ENCODE assay signal across 8 cellular contexts in genomic region chr2:218282173-218282991, GRCh38. TPM values are rescaled to one million over a fixed set of nuclear protein-coding genes. Genes with fewer than 3 reads are reported as not detected.
A peak's percentile ranks its signal among the peaks of the same experiment; 100 is the strongest.
DNase-seq lines count a peak whose midpoint lies in the region; ATAC-seq and TF ChIP-seq lines count a peak whose summit lies in the region.

No MANE protein-coding gene starts in this region.

- H3K9ac ChIP-seq in BLaER1 treated with 17β-estradiol and CSF1 and Interleukin-3, amounts not matched to agents 10 nM and 100 nM, result peak overlapping the region; percentile 26 to 76 (median 62); a peak in 21 of 22 replicates

- peak overlapping the region; percentile 38 to 99 (median 59) for H3K4me2 ChIP-seq in BLaER1 treated with 17β-estradiol and CSF1 and Interleukin-3, amounts not matched to agents 10 nM and 100 nM

- no peaks in the 10 kb centered on the region for H3K9me3 ChIP-seq in BLaER1 treated with 17β-estradiol and CSF1 and Interleukin-3, amounts not matched to agents 10 nM and 100 nM (replicated peaks in 1 of 11)
- no peaks in the 10 kb centered on the region for H3K9me3 ChIP-seq in esophagus squamous epithelium

- H3K4me1 ChIP-seq in BLaER1 treated with 17β-estradiol and CSF1 and Interleukin-3, amounts not matched to agents 10 nM and 100 nM, result peaks cover 49 to 78% (median 56%) of the 10 kb centered on the region in 10 experiments
- peaks cover 60 to 99% (median 66%) of the 10 kb centered on the region in 3 donors for H3K4me1 ChIP-seq in esophagus squamous epithelium

- peaks cover 11 to 87% (median 40%) of the 10 kb centered on the region in 11 experiments; a peak in 21 of 22 replicates for H3K36me3 ChIP-seq in BLaER1 treated with 17β-estradiol and CSF1 and Interleukin-3, amounts not matched to agents 10 nM and 100 nM
- H3K36me3 ChIP-seq in esophagus squamous epithelium, result peaks cover 41 to 60% (median 44%) of the 10 kb centered on the region in 3 donors

- peaks cover 0 to 100% (median 4%) of the 10 kb centered on the region in 11 experiments; a peak in 8 of 22 replicates for H4K20me1 ChIP-seq in BLaER1 treated with 17β-estradiol and CSF1 and Interleukin-3, amounts not matched to agents 10 nM and 100 nM

- H3K27ac ChIP-seq in BLaER1 treated with 17β-estradiol and CSF1 and Interleukin-3, amounts not matched to agents 10 nM and 100 nM, result peak overlapping the region; percentile 48 to 76 (median 70)
- H3K27ac ChIP-seq in RWPE1, result peak overlapping the region; percentile 99
- H3K27ac ChIP-seq in esophagus squamous epithelium, result peak overlapping the region; percentile 94 to 98 (median 98)

- H3K4me3 ChIP-seq in BLaER1 treated with 17β-estradiol and CSF1 and Interleukin-3, amounts not matched to agents 10 nM and 100 nM, result no peak overlapping the region; a peak in 1 of 20 replicates
- H3K4me3 ChIP-seq in esophagus squamous epithelium, result peak overlapping the region in 3 of 4 donors; percentile 6 to 24 (median 8)

- CTCF ChIA-PET in RWPE1 (lab: Yijun Ruan, JAX), result interaction anchor here (0.7 to 1.3 kb wide), 3 partner anchors 8 to 380 kb away, joined by 3 to 4 read pairs (median 3); no protein-coding TSS in a partner anchor

- intact Hi-C loops in esophagus squamous epithelium (cut with DNase I), result no loop called here

- no peaks in the 10 kb centered on the region for H3K27me3 ChIP-seq in BLaER1 treated with 17β-estradiol and CSF1 and Interleukin-3, amounts not matched to agents 10 nM and 100 nM
- H3K27me3 ChIP-seq in esophagus squamous epithelium, result no peaks in the 10 kb centered on the region

- no peak for ATAC-seq in HG02571 (IDR thresholded peaks at IDR 0.05; ENCODE audit: unreplicated experiment)

- 22 to 34% methylated on average over 10 to 13 of the region's 17 CpGs for WGBS in esophagus squamous epithelium, 2 donors

- POLR2A ChIA-PET in RWPE1 (lab: Yijun Ruan, JAX; ENCODE audit: low non-redundant PET), result interaction anchor here (0.7 to 1.7 kb wide), 3 partner anchors 8 to 114 kb away, joined by 3 to 19 read pairs (median 4); no protein-coding TSS in a partner anchor

- TF ChIP-seq POLR2A in esophagus squamous epithelium (IDR thresholded peaks at IDR 0.05), result no peak

- DNase-seq in RWPE1 (ENCODE audit: low spot score), result peak; percentile 78
- no peak for DNase-seq in esophagus squamous epithelium (lab: John Stamatoyannopoulos, UW)
- peak in 44 of 56 donors; percentile 22 to 76 (median 46) for DNase-seq in nucleus accumbens (lab: John Stamatoyannopoulos, UW)
- DNase-seq in NCI-H2196 treated with DMSO at 0.1 percent for 48 hours (lab: John Stamatoyannopoulos, UW; ENCODE audit: unreplicated experiment), result no peak
- DNase-seq in GM20000 (ENCODE audit: low spot score), result no peak
- DNase-seq in NCI-H1694 (lab: John Stamatoyannopoulos, UW), result no peak

- TF ChIP-seq CTCF in RWPE1 (conservative IDR thresholded peaks at IDR 0.05; ENCODE audit: low read depth) (no peak), esophagus squamous epithelium (IDR thresholded peaks at IDR 0.05) (no peak), GM20000 (IDR thresholded peaks at IDR 0.05; ENCODE audit: extremely low read depth, missing control alignments) (no peak)

RNA-seq across cellular contexts. Expression of gene TMBIM1, which starts 9.9 kb away (rescaled TPM):
- total RNA-seq in esophagus squamous epithelium, result 100 to 1,000 TPM; 238 to 342 (median 275) TPM

RNA-seq across cellular contexts. Expression of gene PNKD, which starts 12.1 kb away (rescaled TPM):
- 10 to 100 TPM; 19.7 to 34.3 (median 28.0) TPM for total RNA-seq in esophagus squamous epithelium

RNA-seq across cellular contexts. Expression of gene AAMP, which starts 12.4 kb away (rescaled TPM):
- 100 to 1,000 TPM in 3 of 4 donors, 10 to 100 TPM in 1; 97.9 to 136 (median 118) TPM for total RNA-seq in esophagus squamous epithelium

RNA-seq across cellular contexts. Expression of gene GPBAR1, which starts 21.6 kb away (rescaled TPM):
- 1 to 10 TPM in 1 of 4 donors, under 1 TPM in 2, not detected in 1; 0.26 to 1.3 (median 0.31) TPM for total RNA-seq in esophagus squamous epithelium

Comparison
In these comparisons a context has a peak if more than half of its experiments do, and no peak if none do; other contexts are left out.
1. H3K4me3 ChIP-seq: peak in esophagus squamous epithelium (3 of 4); none in BLaER1 treated with 17β-estradiol and CSF1 and Interleukin-3, amounts not matched to agents 10 nM and 100 nM (0 of 10).
2. DNase-seq: peak in RWPE1 (single experiment) and nucleus accumbens (44 of 56); none in esophagus squamous epithelium (single experiment), NCI-H2196 treated with DMSO at 0.1 percent for 48 hours (single experiment), GM20000 (single experiment) and NCI-H1694 (single experiment).
3. Peak in every context shown above with its lines, with median percentiles within 50 percentile points of each other: H3K27ac ChIP-seq.